In the genomic region with DNA sequence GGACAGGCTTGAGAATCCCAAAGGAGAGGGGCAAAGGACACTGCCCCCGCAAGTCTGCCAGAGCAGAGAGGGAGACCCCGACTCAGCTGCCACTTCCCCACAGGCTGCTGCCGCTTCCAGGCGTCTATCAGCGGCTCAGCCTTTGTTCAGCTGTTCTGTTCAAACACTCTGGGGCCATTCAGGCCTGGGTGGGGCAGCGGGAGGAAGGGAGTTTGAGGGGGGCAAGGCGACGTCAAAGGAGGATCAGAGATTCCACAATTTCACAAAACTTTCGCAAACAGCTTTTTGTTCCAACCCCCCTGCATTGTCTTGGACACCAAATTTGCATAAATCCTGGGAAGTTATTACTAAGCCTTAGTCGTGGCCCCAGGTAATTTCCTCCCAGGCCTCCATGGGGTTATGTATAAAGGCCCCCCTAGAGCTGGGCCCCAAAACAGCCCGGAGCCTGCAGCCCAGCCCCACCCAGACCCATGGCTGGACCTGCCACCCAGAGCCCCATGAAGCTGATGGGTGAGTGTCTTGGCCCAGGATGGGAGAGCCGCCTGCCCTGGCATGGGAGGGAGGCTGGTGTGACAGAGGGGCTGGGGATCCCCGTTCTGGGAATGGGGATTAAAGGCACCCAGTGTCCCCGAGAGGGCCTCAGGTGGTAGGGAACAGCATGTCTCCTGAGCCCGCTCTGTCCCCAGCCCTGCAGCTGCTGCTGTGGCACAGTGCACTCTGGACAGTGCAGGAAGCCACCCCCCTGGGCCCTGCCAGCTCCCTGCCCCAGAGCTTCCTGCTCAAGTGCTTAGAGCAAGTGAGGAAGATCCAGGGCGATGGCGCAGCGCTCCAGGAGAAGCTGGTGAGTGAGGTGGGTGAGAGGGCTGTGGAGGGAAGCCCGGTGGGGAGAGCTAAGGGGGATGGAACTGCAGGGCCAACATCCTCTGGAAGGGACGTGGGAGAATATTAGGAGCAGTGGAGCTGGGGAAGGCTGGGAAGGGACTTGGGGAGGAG, we compare ENCODE assay signal across 10 cellular contexts. TPM values are rescaled to one million over a fixed set of nuclear protein-coding genes. Genes with fewer than 3 reads are reported as not detected.
DNase-seq lines count a peak whose midpoint lies in the region; ATAC-seq and TF ChIP-seq lines count a peak whose summit lies in the region.
"Had no signal": no experiment of that assay in that cellular context is flagged by ENCODE, and none has a peak within 500 bp of the region (broad histone marks: within the 10 kb centered on the region; RNA-seq: fewer than 3 reads in every experiment).

A gene with protein sequence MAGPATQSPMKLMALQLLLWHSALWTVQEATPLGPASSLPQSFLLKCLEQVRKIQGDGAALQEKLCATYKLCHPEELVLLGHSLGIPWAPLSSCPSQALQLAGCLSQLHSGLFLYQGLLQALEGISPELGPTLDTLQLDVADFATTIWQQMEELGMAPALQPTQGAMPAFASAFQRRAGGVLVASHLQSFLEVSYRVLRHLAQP (plus strand): TSS at position 436 of the 993 bp plus-strand sequence. CDS start 35 bp downstream, at position 471.

- H3K4me1 ChIP-seq in adipocyte (ENCODE audit: control insufficient read depth, insufficient read depth, low read length) (peaks cover 23% of the 10 kb centered on the region), right atrium auricular region (peaks cover 0 to 52% of the 10 kb centered on the region in 2 donors), stomach (peaks cover 46 to 66% (median 52%) of the 10 kb centered on the region in 4 donors)

- intact Hi-C loops in activated CD8-positive, alpha-beta T cell treated with anti-CD3 and anti-CD28 coated beads for 36 hours (cut with micrococcal nuclease), result no loop called here
- intact Hi-C loops in stomach (cut with DNase I; ENCODE audit: low total_unique reads), result loop anchor here (10.0 kb wide), 1 partner anchor 150 kb away; no protein-coding TSS in a partner anchor

- no peak for TF ChIP-seq EP300 in stomach (IDR thresholded peaks at IDR 0.05)

- H3K36me3 Mint-ChIP-seq in activated CD8-positive, alpha-beta T cell treated with anti-CD3 and anti-CD28 coated beads, Interleukin-2, amount 10 ng/mL, durations not matched to agents 7 days and 5 days (ENCODE audit: low read depth), result peaks cover 9% of the 10 kb centered on the region
- peaks cover 4% of the 10 kb centered on the region for H3K36me3 Mint-ChIP-seq in activated CD8-positive, alpha-beta T cell treated with anti-CD3 and anti-CD28 coated beads for 36 hours (ENCODE audit: low read depth)

- H3K36me3 ChIP-seq in adipocyte (ENCODE audit: control insufficient read depth, insufficient read depth, low read length, severe bottlenecking) (peaks cover 5% of the 10 kb centered on the region), right atrium auricular region (peaks cover 11% of the 10 kb centered on the region), stomach (peaks cover 11 to 18% (median 12%) of the 10 kb centered on the region in 4 donors)

- no peaks in the 10 kb centered on the region for H3K9me3 Mint-ChIP-seq in activated CD8-positive, alpha-beta T cell treated with anti-CD3 and anti-CD28 coated beads, Interleukin-2, amount 10 ng/mL, durations not matched to agents 7 days and 5 days (ENCODE audit: insufficient read depth)
- H3K9me3 Mint-ChIP-seq in activated CD8-positive, alpha-beta T cell treated with anti-CD3 and anti-CD28 coated beads for 36 hours, result no peaks in the 10 kb centered on the region

- no peak for TF ChIP-seq POLR2A in stomach (IDR thresholded peaks at IDR 0.05)

- H3K9ac ChIP-seq in adipocyte (ENCODE audit: low read length), result peak within 1 kb of the TSS; percentile 54

- peaks cover 16% of the 10 kb centered on the region for H3K4me1 Mint-ChIP-seq in activated CD8-positive, alpha-beta T cell treated with anti-CD3 and anti-CD28 coated beads, Interleukin-2, amount 10 ng/mL, durations not matched to agents 7 days and 5 days (ENCODE audit: low read depth)
- H3K4me1 Mint-ChIP-seq in activated CD8-positive, alpha-beta T cell treated with anti-CD3 and anti-CD28 coated beads for 36 hours (ENCODE audit: low read depth), result peaks cover 3% of the 10 kb centered on the region

- POLR2A ChIA-PET in activated CD8-positive, alpha-beta T cell treated with anti-CD3 and anti-CD28 coated beads, Interleukin-2, amount 10 ng/mL, durations not matched to agents 7 days and 5 days (lab: Charles Lee), result interaction anchor here (1.3 kb wide), 1 partner anchor 12 kb away, joined by 4 read pairs; no protein-coding TSS in a partner anchor
- POLR2A ChIA-PET in activated CD8-positive, alpha-beta T cell treated with anti-CD3 and anti-CD28 coated beads for 36 hours (lab: Charles Lee), result interaction anchor here (3.0 kb wide), 1 partner anchor 11 kb away, joined by 15 read pairs; no protein-coding TSS in a partner anchor

- H3K27ac ChIP-seq in right atrium auricular region (peak within 1 kb of the TSS; percentile 0 to 61), stomach (peak within 1 kb of the TSS in 4 of 5 donors; percentile 52 to 77 (median 62))

- DNase-seq in activated CD8-positive, alpha-beta T cell treated with anti-CD3 and anti-CD28 coated beads, Interleukin-2, amount 10 ng/mL, durations not matched to agents 7 days and 5 days, result no peak
- DNase-seq in activated CD8-positive, alpha-beta T cell treated with anti-CD3 and anti-CD28 coated beads for 36 hours, result no peak
- DNase-seq in adipocyte (ENCODE audit: low read depth), result no peak
- DNase-seq in right atrium auricular region (ENCODE audit: low spot score), result peak; percentile 72
- DNase-seq in stomach, result peak; percentile 43
- DNase-seq in H4 (ENCODE audit: low spot score), result no peak
- DNase-seq in GM03348 (ENCODE audit: low spot score), result no peak
- DNase-seq in SW 1271 (lab: John Stamatoyannopoulos, UW), result no peak
- DNase-seq: NCI-H2227 treated with DMSO at 0.1 percent for 48 hours had no signal

- no peak within 1 kb of the TSS for H3K4me3 Mint-ChIP-seq in activated CD8-positive, alpha-beta T cell treated with anti-CD3 and anti-CD28 coated beads, Interleukin-2, amount 10 ng/mL, durations not matched to agents 7 days and 5 days
- H3K4me3 Mint-ChIP-seq in activated CD8-positive, alpha-beta T cell treated with anti-CD3 and anti-CD28 coated beads for 36 hours, result no peak within 1 kb of the TSS

- 29 to 44% (median 33%) methylated on average over 20 of the region's 20 CpGs for WGBS in stomach, 5 donors

- H3K27me3 Mint-ChIP-seq in activated CD8-positive, alpha-beta T cell treated with anti-CD3 and anti-CD28 coated beads, Interleukin-2, amount 10 ng/mL, durations not matched to agents 7 days and 5 days (ENCODE audit: low read depth), result peaks cover 5% of the 10 kb centered on the region
- peaks cover 2% of the 10 kb centered on the region for H3K27me3 Mint-ChIP-seq in activated CD8-positive, alpha-beta T cell treated with anti-CD3 and anti-CD28 coated beads for 36 hours

- H3K4me3 ChIP-seq in adipocyte (ENCODE audit: low read length) (no peak within 1 kb of the TSS), right atrium auricular region (no peak within 1 kb of the TSS), stomach (no peak within 1 kb of the TSS)

- no peak for TF ChIP-seq CTCF in activated CD8-positive, alpha-beta T cell treated with anti-CD3 and anti-CD28 coated beads for 36 hours (IDR thresholded peaks at IDR 0.05)
- no peak for TF ChIP-seq CTCF in right atrium auricular region (IDR thresholded peaks at IDR 0.05)
- no peak for TF ChIP-seq CTCF in stomach (IDR thresholded peaks at IDR 0.05)

- peak within 1 kb of the TSS; percentile 52 for H3K27ac Mint-ChIP-seq in activated CD8-positive, alpha-beta T cell treated with anti-CD3 and anti-CD28 coated beads, Interleukin-2, amount 10 ng/mL, durations not matched to agents 7 days and 5 days
- no peak within 1 kb of the TSS for H3K27ac Mint-ChIP-seq in activated CD8-positive, alpha-beta T cell treated with anti-CD3 and anti-CD28 coated beads for 36 hours

- CTCF ChIA-PET in activated CD8-positive, alpha-beta T cell treated with anti-CD3 and anti-CD28 coated beads, Interleukin-2, amount 10 ng/mL, durations not matched to agents 7 days and 5 days (lab: Charles Lee), result interaction anchor here (1.8 to 9.8 kb wide), 8 partner anchors 11 to 176 kb away, joined by 7 to 110 read pairs (median 21); a partner anchor contains a TSS
- CTCF ChIA-PET in activated CD8-positive, alpha-beta T cell treated with anti-CD3 and anti-CD28 coated beads for 36 hours (lab: Charles Lee), result interaction anchor here (0.8 to 6.9 kb wide), 16 partner anchors 10 to 323 kb away, joined by 3 to 79 read pairs (median 6); a partner anchor contains a TSS

- H3K9me3 ChIP-seq in adipocyte (ENCODE audit: control insufficient read depth, low read length), result no peaks in the 10 kb centered on the region
- H3K9me3 ChIP-seq in right atrium auricular region, result no peaks in the 10 kb centered on the region
- H3K9me3 ChIP-seq in stomach, result no peaks in the 10 kb centered on the region

- no peaks in the 10 kb centered on the region for H3K27me3 ChIP-seq in adipocyte (replicated peaks; ENCODE audit: control insufficient read depth, insufficient read depth, low read length)
- H3K27me3 ChIP-seq in right atrium auricular region, result no peaks in the 10 kb centered on the region
- H3K27me3 ChIP-seq in stomach, result no peaks in the 10 kb centered on the region

- no peak for ATAC-seq in activated CD8-positive, alpha-beta T cell treated with anti-CD3 and anti-CD28 coated beads, Interleukin-2, amount 10 ng/mL, durations not matched to agents 7 days and 5 days
- ATAC-seq in activated CD8-positive, alpha-beta T cell treated with anti-CD3 and anti-CD28 coated beads for 36 hours, result no peak

RNA-seq across cellular contexts. Expression of the gene that starts here (rescaled TPM):
- total RNA-seq in activated CD8-positive, alpha-beta T cell treated with anti-CD3 and anti-CD28 coated beads, Interleukin-2, amount 10 ng/mL, durations not matched to agents 7 days and 5 days, result not detected
- total RNA-seq in activated CD8-positive, alpha-beta T cell treated with anti-CD3 and anti-CD28 coated beads for 36 hours, result not detected
- total RNA-seq in right atrium auricular region (1 to 10 TPM in 1 of 2 donors, not detected in 1; 1.3 TPM), stomach (1 to 10 TPM in 2 of 5 donors, under 1 TPM in 1, not detected in 2; 0.55 to 1.7 (median 1.2) TPM)
- 10 to 100 TPM in 1 of 3 donors, 1 to 10 TPM in 2; 1.4 to 16.2 (median 4.0) TPM for polyA plus RNA-seq in stomach
- not detected in 2 replicates for total RNA-seq in H4 (2014; rRNA removed; shearing (Covaris generic))
- total RNA-seq: T-helper 2 cell treated with Interferon-gamma antibody and Interleukin-4, amounts not matched to agents 100 ng/mL and 5 ng/mL, for 36 hours had no signal

Comparison
In these comparisons a context has a peak if more than half of its experiments do, and no peak if none do; other contexts are left out.
1. DNase-seq: peak in right atrium auricular region (single experiment) and stomach (single experiment); none in activated CD8-positive, alpha-beta T cell treated with anti-CD3 and anti-CD28 coated beads, Interleukin-2, amount 10 ng/mL, durations not matched to agents 7 days and 5 days (single experiment), activated CD8-positive, alpha-beta T cell treated with anti-CD3 and anti-CD28 coated beads for 36 hours (single experiment), adipocyte (single experiment), H4 (single experiment), GM03348 (single experiment) and SW 1271 (0 of 2).